ENCODE assay signal across 15 cellular contexts in genomic region chr7:150990416-150991186, GRCh38. TPM values are rescaled to one million over a fixed set of nuclear protein-coding genes. Genes with fewer than 3 reads are reported as not detected.
DNase-seq lines count a peak whose midpoint lies in the region; ATAC-seq and TF ChIP-seq lines count a peak whose summit lies in the region.
"Had no signal": no experiment of that assay in that cellular context is flagged by ENCODE, and none has a peak within 500 bp of the region (broad histone marks: within the 10 kb centered on the region; RNA-seq: fewer than 3 reads in every experiment).

Gene NOS3 (plus strand): TSS chr7:150991017. CDS start chr7:150993804, 2,787 bp downstream.

- peaks cover 17% of the 10 kb centered on the region for H3K4me1 Mint-ChIP-seq in glutamatergic neuron (ENCODE audit: low read depth, unreplicated experiment)

- H3K79me2 ChIP-seq in PC-9 (ENCODE audit: low read depth) (no peaks in the 10 kb centered on the region), parathyroid adenoma (no peaks in the 10 kb centered on the region)

- no peaks in the 10 kb centered on the region for H3K9me2 ChIP-seq in PC-9 (ENCODE audit: insufficient read depth)
- H3K9me2 ChIP-seq: SK-N-SH had no signal

- no peaks in the 10 kb centered on the region for H4K20me1 ChIP-seq in PC-9 (ENCODE audit: insufficient read depth)

- no TSS peak for BruUV-seq in PC-9 (replicated peaks; lab: Mats Ljungman, UMichigan)

- peaks cover 20% of the 10 kb centered on the region for H3K36me3 Mint-ChIP-seq in glutamatergic neuron (ENCODE audit: unreplicated experiment)
- H3K36me3 Mint-ChIP-seq: mesothelial cell of epicardium had no signal

- peak within 1 kb of the TSS; percentile 30 for H3K4me3 Mint-ChIP-seq in glutamatergic neuron (ENCODE audit: unreplicated experiment)
- H3K4me3 Mint-ChIP-seq: mesothelial cell of epicardium had no signal

- DNase-seq in G401 (ENCODE audit: low spot score) (no peak), PC-9 (peak; percentile 55 to 58), glutamatergic neuron (no peak), NCI-H226 (no peak), brain microvascular endothelial cell (no peak)
- DNase-seq: DMS 273 treated with DMSO at 0.1 percent for 48 hours; effector memory CD4-positive, alpha-beta T cell; IMR-90; NCI-H1694 treated with DMSO at 0.1 percent for 48 hours; SK-N-SH had no signal

- in situ Hi-C loops in G401 (cut with HindIII; ENCODE audit: low sequenced_read_pairs): no loop called here
- in situ Hi-C loops in brain microvascular endothelial cell (cut with HindIII; ENCODE audit: low pct_ligation_motif_present, low sequenced_read_pairs): no loop called here

- ATAC-seq in GM21825 (IDR thresholded peaks at IDR 0.05; ENCODE audit: unreplicated experiment) (no peak), HG03520 (IDR thresholded peaks at IDR 0.05; ENCODE audit: unreplicated experiment) (no peak)
- ATAC-seq: GM12878 had no signal

- H3K27ac ChIP-seq in PC-9 (peak within 1 kb of the TSS; percentile 45), parathyroid adenoma (peak within 1 kb of the TSS; percentile 67), brain microvascular endothelial cell (no peak within 1 kb of the TSS)

- intact Hi-C loops in PC-9 (cut with micrococcal nuclease; ENCODE audit: unreplicated experiment): no loop called here

- H3K27me3 Mint-ChIP-seq in glutamatergic neuron (ENCODE audit: unreplicated experiment): peaks cover 12% of the 10 kb centered on the region

- H3K27me3 ChIP-seq in PC-9 (ENCODE audit: insufficient read depth, low read depth) (peaks cover 21% of the 10 kb centered on the region; the same call in 1 of the 2 replicates), parathyroid adenoma (ENCODE audit: control insufficient read depth, insufficient read depth, low read length) (no peaks in the 10 kb centered on the region), brain microvascular endothelial cell (replicated peaks) (no peaks in the 10 kb centered on the region)

- peaks cover 22% of the 10 kb centered on the region for H3K9me3 Mint-ChIP-seq in glutamatergic neuron (ENCODE audit: unreplicated experiment)

- POLR2A ChIA-PET in PC-9 (lab: Charles Lee; ENCODE audit: unreplicated experiment): interaction anchor here (0.7 kb wide), 1 partner anchor 79 kb away, joined by 6 read pairs; no protein-coding TSS in a partner anchor

- H2AFZ ChIP-seq in PC-9: no peak within 1 kb of the TSS
- H2AFZ ChIP-seq in parathyroid adenoma: no peak within 1 kb of the TSS

- CTCF ChIA-PET in PC-9 (lab: Charles Lee): interaction anchor here (0.5 kb wide), 1 partner anchor 19 kb away, joined by 3 read pairs; no protein-coding TSS in a partner anchor

- H3K36me3 ChIP-seq in PC-9 (ENCODE audit: low read depth): no peaks in the 10 kb centered on the region
- H3K36me3 ChIP-seq in parathyroid adenoma (ENCODE audit: control insufficient read depth, insufficient read depth, low read length): no peaks in the 10 kb centered on the region
- no peaks in the 10 kb centered on the region for H3K36me3 ChIP-seq in brain microvascular endothelial cell (replicated peaks)

- H3K4me2 ChIP-seq in PC-9 (no peak within 1 kb of the TSS), parathyroid adenoma (ENCODE audit: low read length) (no peak within 1 kb of the TSS)
- H3K4me2 ChIP-seq: SK-N-SH had no signal

- H3K9ac ChIP-seq in parathyroid adenoma: no peak within 1 kb of the TSS
- H3K9ac ChIP-seq: SK-N-SH had no signal

- H3K27ac Mint-ChIP-seq in glutamatergic neuron (ENCODE audit: unreplicated experiment): peak within 1 kb of the TSS; percentile 48
- H3K27ac Mint-ChIP-seq: mesothelial cell of epicardium had no signal

- H3F3A ChIP-seq in PC-9 (ENCODE audit: insufficient read depth, low read depth): peaks cover 8% of the 10 kb centered on the region; the same call in 1 of the 2 replicates

- no peak within 1 kb of the TSS for H3K4me3 ChIP-seq in PC-9
- H3K4me3 ChIP-seq in parathyroid adenoma (ENCODE audit: low read depth, low read length): no peak within 1 kb of the TSS
- no peak within 1 kb of the TSS for H3K4me3 ChIP-seq in brain microvascular endothelial cell (ENCODE audit: low read depth, low read length)
- H3K4me3 ChIP-seq: GM12878 had no signal

- TF ChIP-seq CTCF in PC-9 (conservative IDR thresholded peaks at IDR 0.05): no peak
- no peak for TF ChIP-seq CTCF in glutamatergic neuron (IDR thresholded peaks at IDR 0.05; ENCODE audit: partially characterized antibody, unreplicated experiment)
- no peak for TF ChIP-seq CTCF in parathyroid adenoma (IDR thresholded peaks at IDR 0.05)
- TF ChIP-seq CTCF in brain microvascular endothelial cell (IDR thresholded peaks at IDR 0.05; ENCODE audit: low read depth, low read length, missing control alignments): no peak

- H3K9me3 ChIP-seq in PC-9 (ENCODE audit: insufficient read depth, low read depth) (peaks cover 20% of the 10 kb centered on the region; the same call in 1 of the 2 replicates), parathyroid adenoma (ENCODE audit: control insufficient read depth, low read length) (no peaks in the 10 kb centered on the region)
- H3K9me3 ChIP-seq: SK-N-SH had no signal

- no peaks in the 10 kb centered on the region for H3K4me1 ChIP-seq in PC-9 (replicated peaks; ENCODE audit: insufficient read depth)
- peaks cover 2% of the 10 kb centered on the region for H3K4me1 ChIP-seq in parathyroid adenoma

RNA-seq across cellular contexts. Expression of gene NOS3, which starts in this region (rescaled TPM):
- 34.5 and 41.6 TPM in 2 replicates for total RNA-seq in G401 (2014; rRNA removed; shearing (Covaris generic))
- total RNA-seq in PC-9 (2021) (1.8 and 3.2 TPM in 2 replicates), glutamatergic neuron (ENCODE audit: unreplicated experiment) (0.86 TPM)

Comparison
In these comparisons a context has a peak if more than half of its experiments do, and no peak if none do; other contexts are left out.
1. DNase-seq: peak in PC-9 (2 of 2); none in G401 (single experiment), glutamatergic neuron (single experiment), NCI-H226 (single experiment) and brain microvascular endothelial cell (single experiment).